ENCODE assay signal across 8 cellular contexts in the genomic region with DNA sequence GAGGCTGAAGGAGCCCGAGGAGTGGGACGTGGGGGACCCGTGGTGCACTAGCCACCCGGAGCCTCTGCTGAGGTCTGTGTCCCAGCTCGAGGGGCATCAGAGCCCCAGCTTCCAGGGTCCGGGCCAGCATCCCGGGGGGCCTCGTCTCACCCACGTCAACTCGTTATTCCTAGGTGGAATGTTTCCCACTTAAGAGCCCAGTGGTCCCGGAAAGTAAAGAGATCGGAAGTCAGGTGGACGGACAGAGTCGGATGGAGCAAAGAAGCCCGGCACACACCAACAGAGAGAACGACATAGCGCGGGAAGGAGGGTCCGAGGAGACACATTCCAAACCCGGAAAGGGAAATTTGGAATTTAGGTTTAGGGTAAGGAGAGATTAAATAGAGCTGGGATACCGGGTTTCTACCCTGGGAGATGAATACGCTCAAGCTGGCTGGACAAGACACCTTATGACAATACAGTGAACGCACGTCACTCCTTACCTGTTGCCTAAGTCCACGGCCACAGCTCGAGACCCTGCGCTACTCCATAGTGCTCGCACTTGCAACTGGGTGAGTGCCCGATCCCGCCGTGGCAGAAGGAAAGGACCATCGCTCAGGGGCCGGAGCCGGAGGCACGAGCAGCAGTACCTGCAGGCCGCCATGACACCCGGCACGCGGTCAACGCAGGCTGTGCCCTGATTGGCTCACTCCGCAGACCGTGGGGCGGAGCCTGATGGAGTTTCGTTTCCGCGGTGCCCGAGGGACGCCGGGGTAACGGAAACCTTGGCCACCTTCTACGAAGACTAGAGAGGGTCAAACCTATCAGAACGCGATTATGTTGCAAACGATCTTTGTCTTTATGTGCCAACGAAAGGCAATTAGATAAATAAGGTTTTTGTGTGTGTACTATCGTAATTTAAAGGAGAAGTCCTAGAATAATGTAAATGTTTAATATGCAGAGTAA. TPM values are rescaled to one million over a fixed set of nuclear protein-coding genes. Genes with fewer than 3 reads are reported as not detected.
DNase-seq lines count a peak whose midpoint lies in the region; TF ChIP-seq lines count a peak whose summit lies in the region.

A gene (minus strand): TSS at position 664 of the 945 bp plus-strand sequence. CDS start 21 bp downstream, at position 643.

- peaks cover 2% of the 10 kb centered on the region for H3K27me3 ChIP-seq in suprapubic skin

- no peaks in the 10 kb centered on the region for H3K9me3 Mint-ChIP-seq in activated naive CD4-positive, alpha-beta T cell treated with anti-CD3 and anti-CD28 coated beads for 36 hours

- H3K4me3 ChIP-seq in HFF-Myc (replicated peaks; ENCODE audit: low read depth, low read length) (peak within 1 kb of the TSS; percentile 99), suprapubic skin (peak within 1 kb of the TSS; percentile 77)

- TF ChIP-seq POLR2A in suprapubic skin (IDR thresholded peaks at IDR 0.05): no peak

- intact Hi-C loops in activated naive CD4-positive, alpha-beta T cell treated with anti-CD3 and anti-CD28 coated beads for 36 hours (cut with micrococcal nuclease): loop anchor here (1.0 to 5.0 kb wide), 7 partner anchors 76 to 641 kb away; a partner anchor contains a TSS

- H3K36me3 ChIP-seq in suprapubic skin: no peaks in the 10 kb centered on the region

- peaks cover 24% of the 10 kb centered on the region for H3K36me3 Mint-ChIP-seq in activated naive CD4-positive, alpha-beta T cell treated with anti-CD3 and anti-CD28 coated beads for 36 hours (ENCODE audit: low read depth)

- WGBS in suprapubic skin: under 1% methylated on average over 48 of the region's 56 CpGs

- CTCF ChIA-PET in activated naive CD4-positive, alpha-beta T cell treated with anti-CD3 and anti-CD28 coated beads for 36 hours (lab: Charles Lee): interaction anchor here (0.7 kb wide), 1 partner anchor 102 kb away, joined by 3 read pairs; no protein-coding TSS in a partner anchor

- DNase-seq in GM03348 (ENCODE audit: low spot score) (peak; percentile 99), HFF-Myc (ENCODE audit: extremely low read depth, low read depth) (peak; percentile 90), NAMALWA (ENCODE audit: low spot score) (peak; percentile 98), SK-N-DZ (ENCODE audit: low spot score) (peak; percentile 93), germinal center (ENCODE audit: low spot score) (peak; percentile 96), nucleus accumbens (lab: John Stamatoyannopoulos, UW) (peak in 55 of 56 donors; percentile 62 to 96 (median 89)), suprapubic skin (ENCODE audit: low spot score in 2 of 2) (peak; percentile 95 to 96)
- peak; percentile 96 for DNase-seq in activated naive CD4-positive, alpha-beta T cell treated with anti-CD3 and anti-CD28 coated beads for 36 hours

- peaks cover 34% of the 10 kb centered on the region for H3K4me1 Mint-ChIP-seq in activated naive CD4-positive, alpha-beta T cell treated with anti-CD3 and anti-CD28 coated beads for 36 hours (ENCODE audit: low read depth)

- peak within 1 kb of the TSS; percentile 92 for H3K4me3 Mint-ChIP-seq in activated naive CD4-positive, alpha-beta T cell treated with anti-CD3 and anti-CD28 coated beads for 36 hours

- H3K27me3 Mint-ChIP-seq in activated naive CD4-positive, alpha-beta T cell treated with anti-CD3 and anti-CD28 coated beads for 36 hours (ENCODE audit: low read depth): no peaks in the 10 kb centered on the region

- TF ChIP-seq CTCF in HFF-Myc (IDR thresholded peaks at IDR 0.05; ENCODE audit: low read depth, low read length, missing control alignments) (no peak), suprapubic skin (IDR thresholded peaks at IDR 0.05) (no peak)

- H3K27ac ChIP-seq in suprapubic skin: peak within 1 kb of the TSS; percentile 28

- H3K9me3 ChIP-seq in suprapubic skin: no peaks in the 10 kb centered on the region

- H3K27ac Mint-ChIP-seq in activated naive CD4-positive, alpha-beta T cell treated with anti-CD3 and anti-CD28 coated beads for 36 hours: peak within 1 kb of the TSS; percentile 86

- no peak for TF ChIP-seq EP300 in suprapubic skin (IDR thresholded peaks at IDR 0.05)

- H3K4me1 ChIP-seq in suprapubic skin: peaks cover 15% of the 10 kb centered on the region

RNA-seq across cellular contexts. Expression of the gene that starts here (rescaled TPM):
- 36.8 and 41.7 TPM in 2 replicates for polyA plus RNA-seq in SK-N-DZ (2014; cell fraction: cytosol; rRNA removed)
- 56.3 and 71.3 TPM in 2 replicates for polyA plus RNA-seq in SK-N-DZ (2014; cell fraction: nucleus; rRNA removed)
- 10 to 100 TPM; 54.1 to 60.7 TPM for total RNA-seq in activated naive CD4-positive, alpha-beta T cell treated with anti-CD3 and anti-CD28 coated beads for 36 hours
- total RNA-seq in suprapubic skin: 10 to 100 TPM in 3 of 4 donors, 1 to 10 TPM in 1; 8.4 to 12.4 (median 10.9) TPM

Comparison
In these comparisons a context has a peak if more than half of its experiments do, and no peak if none do; other contexts are left out.
1. Peak in every context shown above with its lines: DNase-seq, H3K4me3 ChIP-seq and H3K27ac ChIP-seq.
2. RNA of the gene that starts here (total RNA-seq): 54.1 to 60.7 TPM in activated naive CD4-positive, alpha-beta T cell treated with anti-CD3 and anti-CD28 coated beads for 36 hours; 8.4 to 12.4 TPM in suprapubic skin; every median in the first group is over 4 times any median in the second.